Comparison of ENCODE assay signal across 23 cellular contexts in genomic region chr13:73169971-73170370, GRCh38.
A peak's percentile ranks its signal among the peaks of the same experiment; 100 is the strongest.
DNase-seq lines count a peak whose midpoint lies in the region; ATAC-seq and TF ChIP-seq lines count a peak whose summit lies in the region.
"Had no signal": no experiment of that assay in that cellular context is flagged by ENCODE, and none has a peak within 500 bp of the region (broad histone marks: within the 10 kb centered on the region; RNA-seq: fewer than 3 reads in every experiment).

No MANE protein-coding gene starts in this region.

- 6 to 53% methylated on average over 2 of the region's 2 CpGs for WGBS in transverse colon (ENCODE audit: low coverage in 1 of 2), 2 donors
- WGBS in right lobe of liver (ENCODE audit: insufficient coverage, low coverage, low lambda C conversion rate, missing lambda C conversion rate), result 31% methylated on average over 2 of the region's 2 CpGs

- DNase-seq in NCI-H146 (lab: John Stamatoyannopoulos, UW) (peak; percentile 24), NCI-H146 treated with DMSO at 0.1 percent for 48 hours (lab: John Stamatoyannopoulos, UW; ENCODE audit: unreplicated experiment) (no peak), Peyer's patch (no peak), kidney tubule cell (ENCODE audit: low spot score) (peak; percentile 51), transverse colon (no peak), right lobe of liver (no peak), DMS153 (lab: John Stamatoyannopoulos, UW) (no peak)
- DNase-seq: activated CD4-positive, alpha-beta T cell treated with anti-CD3 and anti-CD28 coated beads for 1 hour; activated CD8-positive, alpha-beta memory T cell treated with anti-CD3 and anti-CD28 coated beads, Interleukin-2, amount 10 ng/mL, durations not matched to agents 7 days and 5 days; activated effector memory CD4-positive, alpha-beta T cell treated with Interleukin-2 at 50 U/mL for 16 hours; adrenal gland; central memory CD4-positive, alpha-beta T cell; DMS53; effector memory CD4-positive, alpha-beta T cell; MG63; naive thymus-derived CD8-positive, alpha-beta T cell; NCI-H187; NCI-H446 had no signal

- H3K27ac ChIP-seq in Peyer's patch, result peak overlapping the region in 3 of 4 donors; percentile 23 to 81 (median 67)
- peak overlapping the region; percentile 78 to 82 (median 80) for H3K27ac ChIP-seq in transverse colon
- no peak overlapping the region for H3K27ac ChIP-seq in right lobe of liver
- H3K27ac ChIP-seq: 22Rv1, adrenal gland, SK-N-MC, tibial nerve had no signal

- intact Hi-C loops in transverse colon (cut with DNase I; ENCODE audit: low total_unique reads), result no loop called here
- intact Hi-C loops in right lobe of liver (cut with DNase I), result no loop called here

- H3K4me3 ChIP-seq in Peyer's patch (no peak overlapping the region), transverse colon (no peak overlapping the region), right lobe of liver (no peak overlapping the region)
- H3K4me3 ChIP-seq: adrenal gland, MG63, SK-N-MC, tibial nerve had no signal

- no peak for TF ChIP-seq POLR2A in Peyer's patch (IDR thresholded peaks at IDR 0.05)
- TF ChIP-seq POLR2A in transverse colon (IDR thresholded peaks at IDR 0.05), result no peak
- no peak for TF ChIP-seq POLR2A in right lobe of liver (IDR thresholded peaks at IDR 0.05)

- H3K9me3 ChIP-seq in Peyer's patch (no peaks in the 10 kb centered on the region), transverse colon (no peaks in the 10 kb centered on the region), right lobe of liver (no peaks in the 10 kb centered on the region)
- H3K9me3 ChIP-seq: adrenal gland, MG63, tibial nerve had no signal

- H3K4me1 ChIP-seq in Peyer's patch, result peaks cover 0 to 34% (median 4%) of the 10 kb centered on the region in 4 donors
- H3K4me1 ChIP-seq in transverse colon, result peaks cover 6 to 62% (median 34%) of the 10 kb centered on the region in 4 donors
- no peaks in the 10 kb centered on the region for H3K4me1 ChIP-seq in right lobe of liver
- H3K4me1 ChIP-seq: adrenal gland had no signal

- no peak for TF ChIP-seq CTCF in Peyer's patch (IDR thresholded peaks at IDR 0.05)
- TF ChIP-seq CTCF in transverse colon (IDR thresholded peaks at IDR 0.05), result no peak
- TF ChIP-seq CTCF in right lobe of liver (IDR thresholded peaks at IDR 0.05), result no peak

- H3K27me3 ChIP-seq in Peyer's patch, result no peaks in the 10 kb centered on the region
- no peaks in the 10 kb centered on the region for H3K27me3 ChIP-seq in transverse colon
- H3K27me3 ChIP-seq in right lobe of liver, result no peaks in the 10 kb centered on the region
- H3K27me3 ChIP-seq: adrenal gland, MG63, tibial nerve had no signal

- in situ Hi-C loops in transverse colon (cut with MboI; ENCODE audit: low pct_ligation_motif_present in 1 of 4, low pct_unique_long_range_greater_than_20kb in 1 of 4, low sequenced_read_pairs in 3 of 4), result no loop called here

- no peak for TF ChIP-seq EP300 in transverse colon (IDR thresholded peaks at IDR 0.05; ENCODE audit: low read depth)

- ATAC-seq in right lobe of liver (no peak), GM19455 (IDR thresholded peaks at IDR 0.05; ENCODE audit: unreplicated experiment) (no peak)
- ATAC-seq: activated CD8-positive, alpha-beta memory T cell treated with anti-CD3 and anti-CD28 coated beads, Interleukin-2, amount 10 ng/mL, durations not matched to agents 7 days and 5 days; naive thymus-derived CD8-positive, alpha-beta T cell; stimulated activated memory B cell treated with anti-CD40 and anti-IgM and Interleukin-4, amounts not matched to agents 10 μg/mL and 1 μg/mL and 100 μg/mL, for 72 hours had no signal

- H3K36me3 ChIP-seq in Peyer's patch (no peaks in the 10 kb centered on the region), transverse colon (no peaks in the 10 kb centered on the region), right lobe of liver (no peaks in the 10 kb centered on the region)
- H3K36me3 ChIP-seq: adrenal gland, MG63, tibial nerve had no signal

Comparison
In these comparisons a context has a peak if more than half of its experiments do, and no peak if none do; other contexts are left out.
1. DNase-seq: peak in NCI-H146 (single experiment) and kidney tubule cell (single experiment); none in NCI-H146 treated with DMSO at 0.1 percent for 48 hours (single experiment), Peyer's patch (0 of 3), transverse colon (single experiment), right lobe of liver (0 of 3) and DMS153 (single experiment).
2. H3K27ac ChIP-seq: peak in Peyer's patch (3 of 4) and transverse colon (4 of 4); none in right lobe of liver (0 of 3).